In genomic region chr4:6329478-6330383, GRCh38 we compare ENCODE assay signal across 22 cellular contexts.
"Had no signal": no experiment of that assay in that cellular context is flagged by ENCODE, and none has a peak within 500 bp of the region (broad histone marks: within the 10 kb centered on the region; RNA-seq: fewer than 3 reads in every experiment).

No MANE protein-coding gene starts in this region.

- DNase-seq: dorsolateral prefrontal cortex; effector CD4-positive, alpha-beta T cell; hypothalamus; immature natural killer cell; islet precursor cell; kidney glomerular epithelial cell; left ventricle myocardium superior; lower lobe of right lung; naive thymus-derived CD8-positive, alpha-beta T cell; sigmoid colon; stimulated activated CD4-positive, alpha-beta T cell treated with anti-CD3 and anti-CD28 coated beads, Interleukin-2, amount 100 ng/mL, for 24 hours; stimulated activated CD4-positive, alpha-beta T cell treated with anti-CD3 and anti-CD28 coated beads, Interleukin-4, amount 100 ng/mL, for 24 hours; stimulated activated naive CD4-positive, alpha-beta T cell treated with Interleukin-2 at 50 U/mL for 16 hours; stomach; thyroid gland; trophoblast cell had no signal

- H3K36me3 ChIP-seq: lower lobe of right lung, prostate gland, right atrium auricular region, sigmoid colon, stomach, thyroid gland, vagina had no signal

- H3K4me1 ChIP-seq: prostate gland, sigmoid colon, thyroid gland had no signal

- ATAC-seq: left ventricle myocardium superior; lower lobe of right lung; naive thymus-derived CD8-positive, alpha-beta T cell; stimulated activated effector memory CD8-positive, alpha-beta T cell treated with anti-CD3 and anti-CD28 coated beads, Interleukin-12 subunit alpha, Interleukin-12 subunit beta, amount 100 ng/mL, for 72 hours had no signal

- H3K9me3 ChIP-seq: prostate gland, right atrium auricular region, thyroid gland, vagina had no signal

- H3K27ac ChIP-seq: lower lobe of right lung, prostate gland, right atrium auricular region, sigmoid colon, stomach, thyroid gland, vagina had no signal

- H3K9me3 Mint-ChIP-seq: neural crest cell; stimulated activated effector memory CD8-positive, alpha-beta T cell treated with anti-CD3 and anti-CD28 coated beads, Interleukin-12 subunit alpha, Interleukin-12 subunit beta, amount 100 ng/mL, for 72 hours had no signal

- H3K36me3 Mint-ChIP-seq: immature natural killer cell; stimulated activated effector memory CD8-positive, alpha-beta T cell treated with anti-CD3 and anti-CD28 coated beads, Interleukin-12 subunit alpha, Interleukin-12 subunit beta, amount 100 ng/mL, for 72 hours had no signal

- H3K4me1 Mint-ChIP-seq: stimulated activated effector memory CD8-positive, alpha-beta T cell treated with anti-CD3 and anti-CD28 coated beads, Interleukin-12 subunit alpha, Interleukin-12 subunit beta, amount 100 ng/mL, for 72 hours had no signal

- H3K27me3 ChIP-seq: dorsolateral prefrontal cortex, right atrium auricular region, thyroid gland, vagina had no signal

- H3K27ac Mint-ChIP-seq: immature natural killer cell; naive thymus-derived CD8-positive, alpha-beta T cell; stimulated activated effector memory CD8-positive, alpha-beta T cell treated with anti-CD3 and anti-CD28 coated beads, Interleukin-12 subunit alpha, Interleukin-12 subunit beta, amount 100 ng/mL, for 72 hours had no signal

- FAIRE-seq: frontal cortex had no signal

- H3K4me3 ChIP-seq: dorsolateral prefrontal cortex, lower lobe of right lung, prostate gland, right atrium auricular region, sigmoid colon, stomach, thyroid gland, vagina had no signal

- H3K4me3 Mint-ChIP-seq: immature natural killer cell; naive thymus-derived CD8-positive, alpha-beta T cell; neural crest cell; stimulated activated effector memory CD8-positive, alpha-beta T cell treated with anti-CD3 and anti-CD28 coated beads, Interleukin-12 subunit alpha, Interleukin-12 subunit beta, amount 100 ng/mL, for 72 hours had no signal
